ENCODE assay signal across 18 cellular contexts in the genomic region with DNA sequence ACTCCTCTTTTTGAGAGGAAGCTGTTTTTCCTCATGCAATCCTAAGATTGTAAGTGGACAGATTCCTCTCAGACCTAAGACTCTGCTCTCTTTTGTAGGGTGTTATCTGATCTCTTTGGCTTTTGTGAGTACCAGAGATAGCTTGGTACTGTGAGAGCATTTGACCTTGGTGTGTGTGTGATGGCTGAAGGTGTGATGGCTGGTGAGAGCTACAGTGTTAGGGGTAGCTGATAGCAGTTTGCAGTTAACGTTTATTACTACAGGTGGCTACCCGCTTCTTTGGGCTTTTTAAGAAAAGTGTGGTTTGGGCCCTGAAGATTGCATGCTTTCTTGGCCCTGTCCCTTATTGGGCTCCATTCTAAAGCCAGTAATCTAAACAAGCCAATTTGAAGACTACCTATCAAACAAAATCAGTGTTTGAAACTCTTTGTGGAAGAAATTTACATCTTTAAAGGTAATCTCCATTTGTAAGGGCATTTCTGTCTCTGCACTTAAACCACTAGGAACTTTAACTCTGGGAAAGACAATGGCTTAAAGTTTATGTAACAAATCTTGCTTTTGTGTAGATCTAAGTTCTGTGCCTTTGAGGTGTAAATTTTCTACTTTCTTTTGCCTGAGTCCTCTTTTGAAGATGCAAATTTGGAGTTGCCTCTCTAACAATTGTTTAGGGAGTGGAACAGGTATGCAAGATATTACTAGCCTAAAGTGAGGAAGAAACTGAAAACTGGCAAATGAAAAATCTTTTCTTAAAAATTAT.
DNase-seq lines count a peak whose midpoint lies in the region; ATAC-seq and TF ChIP-seq lines count a peak whose summit lies in the region.
"Had no signal": no experiment of that assay in that cellular context is flagged by ENCODE, and none has a peak within 500 bp of the region (broad histone marks: within the 10 kb centered on the region; RNA-seq: fewer than 3 reads in every experiment).

No MANE protein-coding gene starts in this region.

- H3K27ac Mint-ChIP-seq in GM23338, result no peak overlapping the region
- H3K27ac Mint-ChIP-seq: CD4-positive, alpha-beta T cell had no signal

- peaks cover 27% of the 10 kb centered on the region; the same call in 1 of the 2 replicates for H4K20me1 ChIP-seq in GM23338 (replicated peaks; ENCODE audit: insufficient read depth)

- H3K4me3 Mint-ChIP-seq in GM23338, result no peak overlapping the region
- H3K4me3 Mint-ChIP-seq: CD4-positive, alpha-beta T cell had no signal

- no peaks in the 10 kb centered on the region for H3K9me2 ChIP-seq in GM23338 (ENCODE audit: insufficient read depth)

- 75% methylated on average over 2 of the region's 2 CpGs for WGBS in right lobe of liver (ENCODE audit: insufficient coverage, low coverage, low lambda C conversion rate, missing lambda C conversion rate)

- intact Hi-C loops in right lobe of liver (cut with DNase I), result no loop called here

- 0 out of 2 replicates have a peak, but pooled peaks cover 3% of the 10 kb centered on the region for H3F3A ChIP-seq in GM23338 (replicated peaks; ENCODE audit: low read depth)

- peaks cover 24% of the 10 kb centered on the region for H3K36me3 Mint-ChIP-seq in GM23338 (ENCODE audit: low read depth)

- no peak overlapping the region for H3K4me2 ChIP-seq in GM23338
- H3K4me2 ChIP-seq: A549 had no signal

- no peak for TF ChIP-seq POLR2A in right lobe of liver (IDR thresholded peaks at IDR 0.05)

- 0 out of 2 replicates have a peak, but pooled peaks cover 3% of the 10 kb centered on the region for H3K36me3 ChIP-seq in GM23338 (ENCODE audit: insufficient read depth)
- no peaks in the 10 kb centered on the region for H3K36me3 ChIP-seq in NT2/D1 (ENCODE audit: insufficient read depth, insufficient read length, low read length)
- no peaks in the 10 kb centered on the region for H3K36me3 ChIP-seq in right lobe of liver

- H3K9me3 ChIP-seq in NT2/D1 (ENCODE audit: insufficient read depth, low read length) (peaks cover 53% of the 10 kb centered on the region), right lobe of liver (no peaks in the 10 kb centered on the region)
- H3K9me3 ChIP-seq: A549 had no signal

- H3K4me1 ChIP-seq in GM23338 (ENCODE audit: insufficient read depth) (peaks cover 5% of the 10 kb centered on the region; the same call in 1 of the 2 replicates), NT2/D1 (ENCODE audit: insufficient read depth, insufficient read length) (no peaks in the 10 kb centered on the region), right lobe of liver (peaks cover 0 to 29% (median 6%) of the 10 kb centered on the region in 4 donors)
- H3K4me1 ChIP-seq: A549 had no signal

- no peak overlapping the region for H3K9ac ChIP-seq in NT2/D1 (ENCODE audit: insufficient read length, low read depth)

- H3K27me3 ChIP-seq in GM23338 (ENCODE audit: insufficient read depth) (peaks cover 98% of the 10 kb centered on the region), NT2/D1 (ENCODE audit: insufficient read depth, insufficient read length) (peaks cover 27% of the 10 kb centered on the region), right lobe of liver (no peaks in the 10 kb centered on the region)

- H3K27ac ChIP-seq in GM23338 (ENCODE audit: low read depth), result no peak overlapping the region
- peak overlapping the region; percentile 61 to 95 (median 83) for H3K27ac ChIP-seq in right lobe of liver
- H3K27ac ChIP-seq: A549 had no signal

- H3K79me2 ChIP-seq in GM23338 (replicated peaks; ENCODE audit: insufficient read depth), result no peaks in the 10 kb centered on the region

- DNase-seq in GM23338 (ENCODE audit: low spot score), result peak; percentile 88
- DNase-seq in NT2/D1 (ENCODE audit: low read depth, low spot score), result peak; percentile 92
- DNase-seq in iPS DF 19.7 (ENCODE audit: low read depth, low spot score), result peak; percentile 77
- DNase-seq in right lobe of liver, result no peak
- DNase-seq in NCI-H526 (lab: John Stamatoyannopoulos, UW), result no peak
- no peak for DNase-seq in mucosa of gallbladder (ENCODE audit: low spot score)
- DNase-seq: Calu3; CD4-positive, alpha-beta T cell; MM.1S; NCI-H1092; NCI-H1436 treated with DMSO at 0.1 percent for 48 hours; NCI-H2029; NCI-H748 treated with DMSO at 0.1 percent for 48 hours; OCI-M1; Right ventricle myocardium superior had no signal

- H3K4me3 ChIP-seq in GM23338 (no peak overlapping the region), NT2/D1 (ENCODE audit: insufficient read length, low read depth) (no peak overlapping the region), right lobe of liver (no peak overlapping the region)
- H3K4me3 ChIP-seq: A549, GM12878 had no signal

- H2AFZ ChIP-seq in GM23338, result no peak overlapping the region

- ATAC-seq in GM23338 (peak; percentile 89), right lobe of liver (peak; percentile 44 to 59 (median 48)), SK-N-SH treated with all-trans-retinoic acid at 6 μM for 48 hours (no peak)
- ATAC-seq: A549, GM12878 had no signal

- peaks cover 45% of the 10 kb centered on the region for H3K9me3 Mint-ChIP-seq in GM23338

- TF ChIP-seq CTCF in GM23338 (conservative IDR thresholded peaks at IDR 0.05; ENCODE audit: low read depth in 2 of 2) (no peak), right lobe of liver (IDR thresholded peaks at IDR 0.05) (no peak)

- peaks cover 88% of the 10 kb centered on the region for H3K27me3 Mint-ChIP-seq in GM23338 (ENCODE audit: insufficient read depth, low read depth, poor library complexity)
- H3K27me3 Mint-ChIP-seq: CD4-positive, alpha-beta T cell had no signal

- peaks cover 10% of the 10 kb centered on the region for H3K4me1 Mint-ChIP-seq in GM23338

TF ChIP-seq in GM23338, 12 proteins besides CTCF, POLR2A, EP300 and RAD21 (continues in another document):
- TF ChIP-seq POLR2AphosphoS5 (IDR thresholded peaks at IDR 0.05; ENCODE audit: low read depth) (peak; percentile 69), EZH2 (IDR thresholded peaks at IDR 0.05; ENCODE audit: low read depth, unreplicated experiment) (no peak), CREB1 (CRISPR knock-in tag; IDR thresholded peaks at IDR 0.05; ENCODE audit: low read depth) (no peak), ZNF114 (CRISPR knock-in tag; IDR thresholded peaks at IDR 0.05) (no peak; the same call in 1 of the 2 replicates)
- TF ChIP-seq, protein P1, sequence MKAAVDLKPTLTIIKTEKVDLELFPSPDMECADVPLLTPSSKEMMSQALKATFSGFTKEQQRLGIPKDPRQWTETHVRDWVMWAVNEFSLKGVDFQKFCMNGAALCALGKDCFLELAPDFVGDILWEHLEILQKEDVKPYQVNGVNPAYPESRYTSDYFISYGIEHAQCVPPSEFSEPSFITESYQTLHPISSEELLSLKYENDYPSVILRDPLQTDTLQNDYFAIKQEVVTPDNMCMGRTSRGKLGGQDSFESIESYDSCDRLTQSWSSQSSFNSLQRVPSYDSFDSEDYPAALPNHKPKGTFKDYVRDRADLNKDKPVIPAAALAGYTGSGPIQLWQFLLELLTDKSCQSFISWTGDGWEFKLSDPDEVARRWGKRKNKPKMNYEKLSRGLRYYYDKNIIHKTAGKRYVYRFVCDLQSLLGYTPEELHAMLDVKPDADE (IDR thresholded peaks at IDR 0.05), result no peak

TF ChIP-seq in SK-N-SH treated with all-trans-retinoic acid at 6 μM for 48 hours, 23 proteins besides CTCF, POLR2A, EP300 and RAD21 (continues in another document):
- TF ChIP-seq BACH2 (CRISPR knock-in tag; IDR thresholded peaks at IDR 0.05; ENCODE audit: borderline replicate concordance), result no peak
- no peak for TF ChIP-seq ARNTL (CRISPR knock-in tag; IDR thresholded peaks at IDR 0.05; ENCODE audit: borderline replicate concordance, low read depth)
- TF ChIP-seq ZNF8 (CRISPR knock-in tag; IDR thresholded peaks at IDR 0.05), result no peak
- no peak for TF ChIP-seq ZFP3 (CRISPR knock-in tag; IDR thresholded peaks at IDR 0.05)
- no peak for TF ChIP-seq ESRRG (CRISPR knock-in tag; IDR thresholded peaks at IDR 0.05)
- TF ChIP-seq, protein P2, sequence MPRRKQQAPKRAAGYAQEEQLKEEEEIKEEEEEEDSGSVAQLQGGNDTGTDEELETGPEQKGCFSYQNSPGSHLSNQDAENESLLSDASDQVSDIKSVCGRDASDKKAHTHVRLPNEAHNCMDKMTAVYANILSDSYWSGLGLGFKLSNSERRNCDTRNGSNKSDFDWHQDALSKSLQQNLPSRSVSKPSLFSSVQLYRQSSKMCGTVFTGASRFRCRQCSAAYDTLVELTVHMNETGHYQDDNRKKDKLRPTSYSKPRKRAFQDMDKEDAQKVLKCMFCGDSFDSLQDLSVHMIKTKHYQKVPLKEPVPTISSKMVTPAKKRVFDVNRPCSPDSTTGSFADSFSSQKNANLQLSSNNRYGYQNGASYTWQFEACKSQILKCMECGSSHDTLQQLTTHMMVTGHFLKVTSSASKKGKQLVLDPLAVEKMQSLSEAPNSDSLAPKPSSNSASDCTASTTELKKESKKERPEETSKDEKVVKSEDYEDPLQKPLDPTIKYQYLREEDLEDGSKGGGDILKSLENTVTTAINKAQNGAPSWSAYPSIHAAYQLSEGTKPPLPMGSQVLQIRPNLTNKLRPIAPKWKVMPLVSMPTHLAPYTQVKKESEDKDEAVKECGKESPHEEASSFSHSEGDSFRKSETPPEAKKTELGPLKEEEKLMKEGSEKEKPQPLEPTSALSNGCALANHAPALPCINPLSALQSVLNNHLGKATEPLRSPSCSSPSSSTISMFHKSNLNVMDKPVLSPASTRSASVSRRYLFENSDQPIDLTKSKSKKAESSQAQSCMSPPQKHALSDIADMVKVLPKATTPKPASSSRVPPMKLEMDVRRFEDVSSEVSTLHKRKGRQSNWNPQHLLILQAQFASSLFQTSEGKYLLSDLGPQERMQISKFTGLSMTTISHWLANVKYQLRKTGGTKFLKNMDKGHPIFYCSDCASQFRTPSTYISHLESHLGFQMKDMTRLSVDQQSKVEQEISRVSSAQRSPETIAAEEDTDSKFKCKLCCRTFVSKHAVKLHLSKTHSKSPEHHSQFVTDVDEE (CRISPR knock-in tag; IDR thresholded peaks at IDR 0.05), result no peak
- no peak for TF ChIP-seq OSR1 (CRISPR knock-in tag; IDR thresholded peaks at IDR 0.05)
- no peak for TF ChIP-seq TOX (CRISPR knock-in tag; IDR thresholded peaks at IDR 0.05; ENCODE audit: borderline replicate concordance)
- TF ChIP-seq RARB (CRISPR knock-in tag; IDR thresholded peaks at IDR 0.05), result no peak
- TF ChIP-seq GLIS3 (CRISPR knock-in tag; IDR thresholded peaks at IDR 0.05), result no peak
- TF ChIP-seq ZNF565 (CRISPR knock-in tag; conservative IDR thresholded peaks at IDR 0.05; ENCODE audit: low read depth), result no peak
- TF ChIP-seq ISL1 (CRISPR knock-in tag; IDR thresholded peaks at IDR 0.05), result no peak

Comparison
In these comparisons a context has a peak if more than half of its experiments do, and no peak if none do; other contexts are left out.
1. DNase-seq: peak in GM23338 (single experiment), NT2/D1 (single experiment) and iPS DF 19.7 (single experiment); none in right lobe of liver (0 of 3), NCI-H526 (0 of 2) and mucosa of gallbladder (single experiment).